In the genomic region with DNA sequence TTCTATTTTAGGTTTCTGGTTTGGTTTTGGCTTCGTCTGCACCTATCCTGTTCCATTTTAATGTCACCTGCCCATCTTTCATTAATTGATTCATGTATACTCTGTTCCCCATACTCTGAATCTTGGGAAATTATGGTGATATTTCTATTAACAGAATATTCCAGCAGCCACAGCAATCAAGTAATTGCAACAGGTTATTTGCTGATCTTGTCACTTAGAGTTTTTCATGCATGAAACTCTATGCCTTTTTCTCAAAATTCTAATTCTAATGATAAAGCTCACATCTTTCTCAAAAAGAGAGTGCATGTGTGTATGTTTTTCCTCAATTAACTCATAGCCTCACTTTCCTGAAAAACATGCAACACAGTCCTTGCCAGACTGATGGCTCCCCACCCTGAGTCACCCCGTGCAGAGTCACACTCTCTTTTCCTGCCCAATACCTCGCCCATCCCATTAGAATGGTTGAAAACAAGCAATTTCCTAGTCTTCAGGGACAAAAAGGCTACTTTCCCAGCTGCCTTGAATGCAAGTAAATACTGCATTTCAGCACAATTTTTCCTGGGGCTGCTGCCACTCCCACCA, we compare ENCODE assay signal across 20 cellular contexts. TPM values are rescaled to one million over a fixed set of nuclear protein-coding genes. Genes with fewer than 3 reads are reported as not detected.
A peak's percentile ranks its signal among the peaks of the same experiment; 100 is the strongest.
DNase-seq lines count a peak whose midpoint lies in the region; ATAC-seq, FAIRE-seq and TF ChIP-seq lines count a peak whose summit lies in the region.
"Had no signal": no experiment of that assay in that cellular context is flagged by ENCODE, and none has a peak within 500 bp of the region (broad histone marks: within the 10 kb centered on the region; RNA-seq: fewer than 3 reads in every experiment).

No MANE protein-coding gene starts in this region.

- no peak overlapping the region for H3K9ac ChIP-seq in K562 (ENCODE audit: insufficient read depth in 1 of 2, low read depth in 2 of 2, low read length in 2 of 2)
- H3K9ac ChIP-seq: BLaER1 treated with 17β-estradiol and CSF1 and Interleukin-3, amounts not matched to agents 10 nM and 100 nM had no signal

- TF ChIP-seq CTCF in HEK293 (tag by site-specific recombination; IDR thresholded peaks at IDR 0.05) (no peak), K562 (IDR thresholded peaks at IDR 0.05 in 2 of 3, conservative IDR thresholded peaks at IDR 0.05 in 1 of 3; ENCODE audit: insufficient read depth in 2 of 3, low read depth in 1 of 3, low read length in 3 of 3) (no peak), foreskin keratinocyte (conservative IDR thresholded peaks at IDR 0.05) (no peak), GM10248 (IDR thresholded peaks at IDR 0.05; ENCODE audit: control extremely low read depth, extremely low read depth, low read depth, missing control alignments) (no peak), glutamatergic neuron (IDR thresholded peaks at IDR 0.05; ENCODE audit: partially characterized antibody, unreplicated experiment) (no peak)

- POLR2A ChIA-PET in HEK293 (lab: Yijun Ruan, JAX) (no interaction called here), K562 (lab: Yijun Ruan, JAX) (interaction anchor here (1.1 kb wide), 2 partner anchors 17 to 73 kb away, joined by 4 to 8 read pairs; partner anchors contain the start of gene CDC25C), GM10248 (lab: Yijun Ruan, JAX) (no interaction called here)

- H3K9me3 ChIP-seq in HEK293 (ENCODE audit: control insufficient read depth, insufficient read depth, low read depth, low read length), result no peaks in the 10 kb centered on the region
- H3K9me3 ChIP-seq in K562 (replicated peaks; ENCODE audit: control insufficient read depth, insufficient read depth, low read depth, low read length), result no peaks in the 10 kb centered on the region
- H3K9me3 ChIP-seq: BLaER1 treated with 17β-estradiol and CSF1 and Interleukin-3, amounts not matched to agents 10 nM and 100 nM; HAP-1 had no signal

- peaks cover 7% of the 10 kb centered on the region for H3K27me3 Mint-ChIP-seq in glutamatergic neuron (ENCODE audit: unreplicated experiment)

- FAIRE-seq in K562 (lab: Jason Lieb, UNC), result no peak
- FAIRE-seq: GM12892, H1 had no signal

- H4K20me1 ChIP-seq in K562 (replicated peaks; ENCODE audit: control insufficient read depth, insufficient read depth, low read length), result no peaks in the 10 kb centered on the region
- H4K20me1 ChIP-seq: BLaER1 treated with 17β-estradiol and CSF1 and Interleukin-3, amounts not matched to agents 10 nM and 100 nM had no signal

- no peak overlapping the region for H2AFZ ChIP-seq in K562 (ENCODE audit: low read depth, low read length)

- CTCF ChIA-PET in HEK293 (lab: Yijun Ruan, JAX) (interaction anchor here (0.5 to 1.0 kb wide), 3 partner anchors 12 to 62 kb away, joined by 3 to 4 read pairs (median 3); no protein-coding TSS in a partner anchor), K562 (lab: Yijun Ruan, JAX; ENCODE audit: low intra/inter-chr PET ratio) (no interaction called here), GM10248 (lab: Yijun Ruan, JAX) (interaction anchor here (1.2 to 1.5 kb wide), 2 partner anchors 14 to 94 kb away, joined by 3 to 4 read pairs; partner anchors contain the start of gene KDM3B)

- H3K36me3 ChIP-seq in HEK293 (ENCODE audit: control insufficient read depth in 2 of 2, insufficient read depth in 1 of 2, low read length in 2 of 2) (no peaks in the 10 kb centered on the region), K562 (ENCODE audit: control insufficient read depth, insufficient read depth, low read length) (no peaks in the 10 kb centered on the region)
- H3K36me3 ChIP-seq: BLaER1 treated with 17β-estradiol and CSF1 and Interleukin-3, amounts not matched to agents 10 nM and 100 nM; HAP-1 had no signal

- TF ChIP-seq EP300 in K562 (IDR thresholded peaks at IDR 0.05; ENCODE audit: low read length), result no peak

- no peaks in the 10 kb centered on the region for H3K9me1 ChIP-seq in K562 (ENCODE audit: control insufficient read depth, insufficient read depth, low read length)

- H3K27me3 ChIP-seq in K562 (ENCODE audit: control insufficient read depth in 2 of 2, insufficient read depth in 2 of 2, low read length in 2 of 2), result peaks cover 15 to 31% of the 10 kb centered on the region in 2 experiments; a peak in 4 of 5 replicates
- H3K27me3 ChIP-seq in foreskin keratinocyte, result peaks cover 23% of the 10 kb centered on the region
- H3K27me3 ChIP-seq: BLaER1 treated with 17β-estradiol and CSF1 and Interleukin-3, amounts not matched to agents 10 nM and 100 nM had no signal

- no peaks in the 10 kb centered on the region for H3K36me3 Mint-ChIP-seq in glutamatergic neuron (ENCODE audit: unreplicated experiment)
- H3K36me3 Mint-ChIP-seq: CD4-positive, CD25-positive, alpha-beta regulatory T cell had no signal

- no TSS peak for BruUV-seq in K562 (replicated peaks; lab: Mats Ljungman, UMichigan)

- H3K27ac ChIP-seq in HEK293 (ENCODE audit: extremely low read depth, low read depth, low read length), result no peak overlapping the region
- no peak overlapping the region for H3K27ac ChIP-seq in K562 (ENCODE audit: extremely low read depth, low read depth, low read length)
- H3K27ac ChIP-seq in foreskin keratinocyte, result no peak overlapping the region
- H3K27ac ChIP-seq: 22Rv1; BLaER1 treated with 17β-estradiol and CSF1 and Interleukin-3, amounts not matched to agents 10 nM and 100 nM had no signal

- 9% methylated on average over 3 of the region's 3 CpGs for WGBS in K562 (ENCODE audit: insufficient coverage, low coverage, missing lambda C conversion rate)

- no peaks in the 10 kb centered on the region for H3K79me2 ChIP-seq in K562 (ENCODE audit: control insufficient read depth, insufficient read depth, low read length)

- no peak for TF ChIP-seq POLR2A in K562 (conservative IDR thresholded peaks at IDR 0.05)

- DNase-seq in AG08395 (ENCODE audit: low spot score) (peak; percentile 50), K562 (ENCODE audit: extremely low read depth in 1 of 4, low spot score in 3 of 4) (no peak), foreskin keratinocyte (no peak), GM10248 (ENCODE audit: extremely low spot score) (no peak), glutamatergic neuron (no peak), NCI-H510A treated with DMSO at 0.1 percent for 48 hours (lab: John Stamatoyannopoulos, UW) (no peak), HPDE6-E6E7 (ENCODE audit: extremely low spot score) (no peak)
- DNase-seq: Calu3; CD4-positive, CD25-positive, alpha-beta regulatory T cell; DMS 273 treated with DMSO at 0.1 percent for 48 hours; HFFc6; KBM-7 had no signal

- TF ChIP-seq RAD21 in K562 (CRISPR knock-in tag; conservative IDR thresholded peaks at IDR 0.05 in 1 of 2, IDR thresholded peaks at IDR 0.05 in 1 of 2), result no peak

- intact Hi-C loops in K562 (cut with micrococcal nuclease), result no loop called here

- no peak overlapping the region for H3K4me3 Mint-ChIP-seq in glutamatergic neuron (ENCODE audit: unreplicated experiment)
- H3K4me3 Mint-ChIP-seq: CD4-positive, CD25-positive, alpha-beta regulatory T cell; HFFc6 had no signal

- no peak overlapping the region for H3K4me3 ChIP-seq in HEK293 (ENCODE audit: low read depth, low read length)
- H3K4me3 ChIP-seq in K562, result no peak overlapping the region
- H3K4me3 ChIP-seq: BLaER1 treated with 17β-estradiol and CSF1 and Interleukin-3, amounts not matched to agents 10 nM and 100 nM; HAP-1 had no signal

- peaks cover 4% of the 10 kb centered on the region for H3K4me1 Mint-ChIP-seq in glutamatergic neuron (ENCODE audit: low read depth, unreplicated experiment)
- H3K4me1 Mint-ChIP-seq: CD4-positive, CD25-positive, alpha-beta regulatory T cell had no signal

- no peaks in the 10 kb centered on the region for H3K9me3 Mint-ChIP-seq in glutamatergic neuron (ENCODE audit: unreplicated experiment)
- H3K9me3 Mint-ChIP-seq: CD4-positive, CD25-positive, alpha-beta regulatory T cell; HFFc6 had no signal

- no peaks in the 10 kb centered on the region for H3K4me1 ChIP-seq in HEK293 (ENCODE audit: control insufficient read depth, insufficient read depth, low read length)
- H3K4me1 ChIP-seq in K562 (replicated peaks in 1 of 2; ENCODE audit: control insufficient read depth in 2 of 2, insufficient read depth in 2 of 2, low read length in 2 of 2), result peaks cover 0 to 6% of the 10 kb centered on the region in 2 experiments; a peak in 2 of 5 replicates
- no peaks in the 10 kb centered on the region for H3K4me1 ChIP-seq in foreskin keratinocyte
- H3K4me1 ChIP-seq: BLaER1 treated with 17β-estradiol and CSF1 and Interleukin-3, amounts not matched to agents 10 nM and 100 nM; HAP-1 had no signal

- no peak for ATAC-seq in K562
- ATAC-seq in foreskin keratinocyte, result peak; percentile 37

- H3K4me2 ChIP-seq in K562 (ENCODE audit: insufficient read depth, low read length), result no peak overlapping the region
- H3K4me2 ChIP-seq: BLaER1 treated with 17β-estradiol and CSF1 and Interleukin-3, amounts not matched to agents 10 nM and 100 nM had no signal

- no peak overlapping the region for H3K27ac Mint-ChIP-seq in glutamatergic neuron (ENCODE audit: unreplicated experiment)
- H3K27ac Mint-ChIP-seq: CD4-positive, CD25-positive, alpha-beta regulatory T cell; HFFc6 had no signal

- in situ Hi-C loops in K562 (cut with MboI), result no loop called here

RNA-seq across cellular contexts. Expression of gene GFRA3, which starts 15.6 kb away (rescaled TPM):
- 0.37 TPM in 2 replicates for total RNA-seq in K562 (2011; cell fraction: chromatin; rRNA removed; ENCODE audit: low replicate concordance)
- 0.50 and 0.66 TPM in 2 replicates for total RNA-seq in K562 (2011; cell fraction: nucleolus; rRNA removed)
- total RNA-seq in K562 (2011; cell fraction: nucleoplasm; rRNA removed), result 0.44 and 0.76 TPM in 2 replicates
- total RNA-seq in K562 (2014; rRNA removed) (not detected in 2 replicates), K562 (2014; rRNA removed; fragmentation: Illumina TruSeq; extraction: Trizol) (not detected in 2 replicates), K562 (2015; rRNA removed; fragmentation: Illumina TruSeq; extraction: Trizol) (not detected in 2 replicates), K562 (2021) (not detected in 2 replicates), foreskin keratinocyte (not detected in 2 replicates), glutamatergic neuron (ENCODE audit: unreplicated experiment) (1.1 TPM)
- polyA plus RNA-seq in K562 (2011; rRNA removed) (0.08 and 0.42 TPM in 2 replicates), K562 (2014; fragmentation: Illumina TruSeq; extraction: Trizol) (0.09 and 0.10 TPM in 2 replicates), K562 (2014; fragmentation: Nextera tagmentation; extraction: Ambion mirVana) (not detected), K562 (2014; rRNA removed) (0.05 and 0.12 TPM in 2 replicates), foreskin keratinocyte (not detected in 2 replicates)
- polyA plus RNA-seq in K562 (2011; cell fraction: cytosol; rRNA removed), result 0.42 and 0.47 TPM in 2 replicates
- polyA plus RNA-seq in K562 (2011; cell fraction: nucleus; rRNA removed), result 0.11 and 0.14 TPM in 2 replicates
- polyA plus RNA-seq in K562 (2012), result 0.06 and 0.10 TPM in 2 replicates
- polyA minus RNA-seq in K562 (2011; rRNA and poly(A)+ RNA removed), result 0.09 TPM in 1 of 2 replicates, not detected in the other
- not detected in 2 replicates for polyA minus RNA-seq in K562 (2011; cell fraction: cytosol; rRNA and poly(A)+ RNA removed)
- not detected in 2 replicates for polyA minus RNA-seq in K562 (2011; cell fraction: nucleus; rRNA and poly(A)+ RNA removed)
- total RNA-seq: CD4-positive, CD25-positive, alpha-beta regulatory T cell; Daoy; G401; HFFc6 had no signal
- polyA plus RNA-seq: CD4-positive, CD25-positive, alpha-beta regulatory T cell had no signal

RNA-seq across cellular contexts. Expression of gene CDC23, which starts 45.7 kb away (rescaled TPM):
- 54.9 and 94.0 TPM in 2 replicates for total RNA-seq in K562 (2011; cell fraction: chromatin; rRNA removed; ENCODE audit: low replicate concordance)
- total RNA-seq in K562 (2011; cell fraction: nucleolus; rRNA removed), result 43.7 and 49.0 TPM in 2 replicates
- 44.3 and 54.0 TPM in 2 replicates for total RNA-seq in K562 (2011; cell fraction: nucleoplasm; rRNA removed)
- total RNA-seq in K562 (2014; rRNA removed) (34.5 and 44.1 TPM in 2 replicates), K562 (2014; rRNA removed; fragmentation: Illumina TruSeq; extraction: Trizol) (65.5 and 70.7 TPM in 2 replicates), K562 (2015; rRNA removed; fragmentation: Illumina TruSeq; extraction: Trizol) (54.8 and 58.4 TPM in 2 replicates), K562 (2021) (53.0 and 63.2 TPM in 2 replicates), foreskin keratinocyte (30.6 and 31.0 TPM in 2 replicates), glutamatergic neuron (ENCODE audit: unreplicated experiment) (28.9 TPM)
- polyA plus RNA-seq in K562 (2011; rRNA removed) (88.2 and 103 TPM in 2 replicates), K562 (2014; fragmentation: Illumina TruSeq; extraction: Trizol) (64.9 and 77.9 TPM in 2 replicates), K562 (2014; fragmentation: Nextera tagmentation; extraction: Ambion mirVana) (100 to 1,000 TPM; 123 to 157 TPM), K562 (2014; rRNA removed) (56.1 and 58.0 TPM in 2 replicates), foreskin keratinocyte (15.0 and 18.4 TPM in 2 replicates)
- 37.5 and 60.2 TPM in 2 replicates for polyA plus RNA-seq in K562 (2011; cell fraction: cytosol; rRNA removed)
- 72.5 and 118 TPM in 2 replicates for polyA plus RNA-seq in K562 (2011; cell fraction: nucleus; rRNA removed)
- 35.6 and 40.4 TPM in 2 replicates for polyA plus RNA-seq in K562 (2012)
- polyA minus RNA-seq in K562 (2011; rRNA and poly(A)+ RNA removed), result 62.2 and 66.4 TPM in 2 replicates
- polyA minus RNA-seq in K562 (2011; cell fraction: cytosol; rRNA and poly(A)+ RNA removed), result 18.3 and 26.3 TPM in 2 replicates
- polyA minus RNA-seq in K562 (2011; cell fraction: nucleus; rRNA and poly(A)+ RNA removed), result 49.7 and 57.3 TPM in 2 replicates
